In the genomic region with DNA sequence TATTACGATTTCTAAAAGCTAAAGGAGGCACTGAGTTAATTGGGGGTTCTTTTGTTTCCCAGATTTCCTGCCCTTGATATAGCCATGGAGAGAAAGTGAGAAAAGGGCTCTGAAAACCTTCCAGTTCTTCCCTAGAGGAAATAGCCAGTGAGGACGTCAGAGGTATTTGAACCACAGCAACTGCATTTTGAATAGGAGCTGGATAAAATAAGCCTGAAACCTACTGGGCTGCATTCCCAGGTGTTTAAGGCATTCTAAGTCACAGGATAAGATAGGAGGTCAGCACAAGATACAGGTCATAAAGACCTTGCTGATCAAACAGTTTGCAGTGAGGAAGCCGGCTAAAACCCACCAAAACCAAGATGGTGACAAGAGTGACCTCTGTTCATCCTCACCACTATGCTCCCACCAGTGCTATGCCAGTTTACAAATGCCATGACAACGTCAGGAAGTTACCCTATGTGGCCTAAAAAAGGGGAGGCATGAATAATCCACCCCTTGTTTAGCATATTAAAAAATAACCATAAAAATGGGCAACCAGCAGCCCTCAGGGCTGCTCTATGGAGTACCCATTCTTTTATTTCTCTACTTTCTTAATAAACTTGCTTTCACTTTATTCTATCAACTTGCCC, we compare ENCODE assay signal across 15 cellular contexts.
DNase-seq lines count a peak whose midpoint lies in the region; ATAC-seq, FAIRE-seq and TF ChIP-seq lines count a peak whose summit lies in the region.
"Had no signal": no experiment of that assay in that cellular context is flagged by ENCODE, and none has a peak within 500 bp of the region (broad histone marks: within the 10 kb centered on the region; RNA-seq: fewer than 3 reads in every experiment).

No MANE protein-coding gene starts in this region.

- H3K4me1 Mint-ChIP-seq in progenitor cell of endocrine pancreas (ENCODE audit: low read depth): peaks cover 29% of the 10 kb centered on the region

- peaks cover 30% of the 10 kb centered on the region for H3K4me1 ChIP-seq in HUES48 (ENCODE audit: control insufficient read depth, insufficient read depth, low read length)
- H3K4me1 ChIP-seq in keratinocyte (ENCODE audit: control insufficient read depth, extremely low read depth, insufficient read depth, low read length): peaks cover 26% of the 10 kb centered on the region
- no peaks in the 10 kb centered on the region for H3K4me1 ChIP-seq in tibial artery
- H3K4me1 ChIP-seq: SJCRH30 had no signal

- no peaks in the 10 kb centered on the region for H4K20me1 ChIP-seq in keratinocyte (ENCODE audit: control insufficient read depth, extremely low read depth, insufficient read depth, low read length)

- FAIRE-seq in keratinocyte (lab: Jason Lieb, UNC): peak; percentile 68

- no peaks in the 10 kb centered on the region for H3K79me2 ChIP-seq in keratinocyte (ENCODE audit: control insufficient read depth, insufficient read depth, low read length)

- no peak overlapping the region for H3K4me3 ChIP-seq in HUES48 (ENCODE audit: low read depth, low read length)
- H3K4me3 ChIP-seq in brain microvascular endothelial cell (ENCODE audit: low read depth, low read length): no peak overlapping the region
- no peak overlapping the region for H3K4me3 ChIP-seq in keratinocyte (ENCODE audit: control insufficient read depth in 2 of 3, extremely low read depth in 1 of 3, insufficient read depth in 2 of 3, low read depth in 1 of 3, low read length in 3 of 3)
- no peak overlapping the region for H3K4me3 ChIP-seq in tibial artery
- H3K4me3 ChIP-seq: SJCRH30 had no signal

- DNase-seq in brain microvascular endothelial cell (no peak), keratinocyte (ENCODE audit: low read depth, low spot score) (no peak), progenitor cell of endocrine pancreas (ENCODE audit: low spot score, unreplicated experiment) (no peak), tibial artery (no peak)
- no peak for DNase-seq in activated effector memory CD4-positive, alpha-beta T cell treated with anti-CD3 and anti-CD28 coated beads, Interleukin-2, amount 50 U/mL, for 16 hours
- DNase-seq: H7, NCI-H1417, NCI-H187 treated with DMSO at 0.1 percent for 48 hours, NCI-H446 treated with DMSO at 0.1 percent for 48 hours, NCI-H748 treated with DMSO at 0.1 percent for 48 hours, PC-3, SJCRH30 had no signal

- no peaks in the 10 kb centered on the region for H3K9me3 ChIP-seq in HUES48 (ENCODE audit: control insufficient read depth, insufficient read depth, low read length)
- no peaks in the 10 kb centered on the region for H3K9me3 ChIP-seq in keratinocyte (ENCODE audit: control insufficient read depth, low read depth, low read length)
- no peaks in the 10 kb centered on the region for H3K9me3 ChIP-seq in tibial artery
- H3K9me3 ChIP-seq: SJCRH30 had no signal

- H3K36me3 ChIP-seq in HUES48 (ENCODE audit: control insufficient read depth, insufficient read depth, low read length): no peaks in the 10 kb centered on the region
- H3K36me3 ChIP-seq in brain microvascular endothelial cell (replicated peaks): no peaks in the 10 kb centered on the region
- H3K36me3 ChIP-seq in keratinocyte (ENCODE audit: control insufficient read depth in 2 of 2, extremely low read depth in 1 of 2, insufficient read depth in 2 of 2, low read length in 2 of 2): no peaks in the 10 kb centered on the region
- no peaks in the 10 kb centered on the region for H3K36me3 ChIP-seq in tibial artery
- H3K36me3 ChIP-seq: SJCRH30 had no signal

- no peaks in the 10 kb centered on the region for H3K27me3 ChIP-seq in HUES48 (ENCODE audit: control insufficient read depth, insufficient read depth, low read length)
- H3K27me3 ChIP-seq in brain microvascular endothelial cell (replicated peaks): no peaks in the 10 kb centered on the region
- H3K27me3 ChIP-seq in keratinocyte (ENCODE audit: control insufficient read depth, extremely low read depth, insufficient read depth, low read length): no peaks in the 10 kb centered on the region
- peaks cover 0 to 4% of the 10 kb centered on the region in 2 donors for H3K27me3 ChIP-seq in tibial artery
- H3K27me3 ChIP-seq: SJCRH30 had no signal

- ATAC-seq in HG02588 (IDR thresholded peaks at IDR 0.05; ENCODE audit: unreplicated experiment): no peak
- ATAC-seq: PC-3 had no signal

- H3K27ac Mint-ChIP-seq in progenitor cell of endocrine pancreas: peak overlapping the region; percentile 71

- dilution Hi-C loops in keratinocyte (cut with MboI; ENCODE audit: extremely low pct_ligation_motif_present, low sequenced_read_pairs): no loop called here

- H3K9me1 ChIP-seq in keratinocyte (ENCODE audit: control insufficient read depth, extremely low read depth, insufficient read depth, low read length): no peaks in the 10 kb centered on the region

- no peak overlapping the region for H3K9ac ChIP-seq in HUES48 (ENCODE audit: low read depth, low read length)
- no peak overlapping the region for H3K9ac ChIP-seq in keratinocyte (ENCODE audit: control insufficient read depth, extremely low read depth, insufficient read depth, low read length)

- peak overlapping the region; percentile 31 for H3K4me2 ChIP-seq in keratinocyte (ENCODE audit: control insufficient read depth, extremely low read depth, insufficient read depth, low read depth, low read length)

- intact Hi-C loops in tibial artery (cut with DNase I; ENCODE audit: low total_unique reads): no loop called here

- no peak for TF ChIP-seq CTCF in brain microvascular endothelial cell (IDR thresholded peaks at IDR 0.05; ENCODE audit: low read depth, low read length, missing control alignments)
- TF ChIP-seq CTCF in keratinocyte (optimal IDR thresholded peaks at IDR 0.05 in 1 of 3, IDR thresholded peaks at IDR 0.05 in 1 of 3, conservative IDR thresholded peaks at IDR 0.05 in 1 of 3; ENCODE audit: extremely low read depth in 1 of 3, insufficient read depth in 2 of 3, low read length in 3 of 3): no peak
- TF ChIP-seq CTCF in progenitor cell of endocrine pancreas (IDR thresholded peaks at IDR 0.05; ENCODE audit: unreplicated experiment): no peak
- TF ChIP-seq CTCF in tibial artery (IDR thresholded peaks at IDR 0.05): no peak

- no peaks in the 10 kb centered on the region for H3K9me3 Mint-ChIP-seq in progenitor cell of endocrine pancreas (ENCODE audit: low read depth)

- H3K27ac ChIP-seq in HUES48 (ENCODE audit: low read depth, low read length) (peak overlapping the region; percentile 88), brain microvascular endothelial cell (peak overlapping the region; percentile 68), keratinocyte (ENCODE audit: control insufficient read depth, insufficient read depth, low read length) (peak overlapping the region; percentile 51), tibial artery (no peak overlapping the region)
- H3K27ac ChIP-seq: C4-2B, SJCRH30 had no signal

- H3K27me3 Mint-ChIP-seq in progenitor cell of endocrine pancreas: peaks cover 3% of the 10 kb centered on the region

- peak overlapping the region; percentile 42 for H2AFZ ChIP-seq in keratinocyte (ENCODE audit: control insufficient read depth, low read length)

- H3K4me3 Mint-ChIP-seq in progenitor cell of endocrine pancreas (ENCODE audit: low read depth): no peak overlapping the region

- no peaks in the 10 kb centered on the region for H3K36me3 Mint-ChIP-seq in progenitor cell of endocrine pancreas (ENCODE audit: insufficient read depth)

- in situ Hi-C loops in brain microvascular endothelial cell (cut with HindIII; ENCODE audit: low pct_ligation_motif_present, low sequenced_read_pairs): no loop called here

Comparison
In these comparisons a context has a peak if more than half of its experiments do, and no peak if none do; other contexts are left out.
1. H3K27ac ChIP-seq: peak in HUES48 (single experiment), brain microvascular endothelial cell (single experiment) and keratinocyte (single experiment); none in tibial artery (0 of 2).